In genomic region chr22:38924197-38924952, GRCh38 we compare ENCODE assay signal across 1 cellular context.
TF ChIP-seq lines count a peak whose summit lies in the region.

No MANE protein-coding gene starts in this region.

TF ChIP-seq in HepG2, 621 proteins besides CTCF, POLR2A, EP300 and RAD21 (continued from another document and continues in another):
- TF ChIP-seq REST (IDR thresholded peaks at IDR 0.05; ENCODE audit: borderline replicate concordance in 1 of 2, low read depth in 1 of 2, low read length in 2 of 2) (peak in 1 of 2 experiments; percentile 43; a peak in 1 of 4 replicates), CREM (IDR thresholded peaks at IDR 0.05) (peak; percentile 56), CREM (CRISPR knock-in tag; IDR thresholded peaks at IDR 0.05) (no peak), AHDC1 (CRISPR knock-in tag; IDR thresholded peaks at IDR 0.05; ENCODE audit: borderline replicate concordance) (peak; percentile 84; the same call in 1 of the 2 replicates), RERE (CRISPR knock-in tag; IDR thresholded peaks at IDR 0.05; ENCODE audit: low read depth) (peak; percentile 80), SAP130 (CRISPR knock-in tag; IDR thresholded peaks at IDR 0.05; ENCODE audit: low read depth) (peak; percentile 73), CREB1 (IDR thresholded peaks at IDR 0.05) (no peak), CREB1 (CRISPR knock-in tag; IDR thresholded peaks at IDR 0.05) (peak; percentile 70), HNF4A (CRISPR knock-in tag; IDR thresholded peaks at IDR 0.05) (peak; percentile 23; the same call in 1 of the 2 replicates), SALL1 (CRISPR knock-in tag; IDR thresholded peaks at IDR 0.05) (peak; percentile 90), ZNF275 (CRISPR knock-in tag; IDR thresholded peaks at IDR 0.05; ENCODE audit: borderline replicate concordance) (no peak), TBX3 (IDR thresholded peaks at IDR 0.05; ENCODE audit: borderline replicate concordance) (peak; percentile 66; the same call in 1 of the 2 replicates), MLX (CRISPR knock-in tag; IDR thresholded peaks at IDR 0.05) (peak; percentile 17; the same call in 1 of the 2 replicates), TEAD3 (CRISPR knock-in tag; optimal IDR thresholded peaks at IDR 0.05; ENCODE audit: borderline replicate concordance) (peak; percentile 65), ZNF724P (CRISPR knock-in tag; IDR thresholded peaks at IDR 0.05; ENCODE audit: borderline replicate concordance) (0 out of 2 replicates have a peak, but pooled peaks have one; percentile 40), ZNF232 (CRISPR knock-in tag; IDR thresholded peaks at IDR 0.05; ENCODE audit: borderline replicate concordance) (peak; percentile 62; the same call in 1 of the 2 replicates), ZNF12 (CRISPR knock-in tag; IDR thresholded peaks at IDR 0.05) (no peak), RARA (CRISPR knock-in tag; IDR thresholded peaks at IDR 0.05) (peak; percentile 68), ZNF331 (CRISPR knock-in tag; IDR thresholded peaks at IDR 0.05) (peak; percentile 42; the same call in 1 of the 2 replicates), MTA1 (CRISPR knock-in tag; IDR thresholded peaks at IDR 0.05; ENCODE audit: borderline replicate concordance) (no peak), ZNF431 (CRISPR knock-in tag; IDR thresholded peaks at IDR 0.05; ENCODE audit: borderline replicate concordance, low read depth) (peak; percentile 58; the same call in 1 of the 2 replicates), CEBPB (IDR thresholded peaks at IDR 0.05; ENCODE audit: borderline replicate concordance, low read depth, low read length) (peak; percentile 64; the same call in 1 of the 2 replicates), CREBL2 (CRISPR knock-in tag; IDR thresholded peaks at IDR 0.05; ENCODE audit: borderline replicate concordance) (no peak), RXRB (CRISPR knock-in tag; IDR thresholded peaks at IDR 0.05; ENCODE audit: borderline replicate concordance) (0 out of 2 replicates have a peak, but pooled peaks have one; percentile 13), MAX (IDR thresholded peaks at IDR 0.05) (peak; percentile 35; the same call in 1 of the 2 replicates), HNRNPH1 (optimal IDR thresholded peaks at IDR 0.05; ENCODE audit: low read depth, low read length) (no peak), ASH2L (IDR thresholded peaks at IDR 0.05; ENCODE audit: insufficient read length, low read depth, low read length) (peak; percentile 47), FOXP4 (CRISPR knock-in tag; IDR thresholded peaks at IDR 0.05) (peak; percentile 85)
- TF ChIP-seq, protein P1, sequence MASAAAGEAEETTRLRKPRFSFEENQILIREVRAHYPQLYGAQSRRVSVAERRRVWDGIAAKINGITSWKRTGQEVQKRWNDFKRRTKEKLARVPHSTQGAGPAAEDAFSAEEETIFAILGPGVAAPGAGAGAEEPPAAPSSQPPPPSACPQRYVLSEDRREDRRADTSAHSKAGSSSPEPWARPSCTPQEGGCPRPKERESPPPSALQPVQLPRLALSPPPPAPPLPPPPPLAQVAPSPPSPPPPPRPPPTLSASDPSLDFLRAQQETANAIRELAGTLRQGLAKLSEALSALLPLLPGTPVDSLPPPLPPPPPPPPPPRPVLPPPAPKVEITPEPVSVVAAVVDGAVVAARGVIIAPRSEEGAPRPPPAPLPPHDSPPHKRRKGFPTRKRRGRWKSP (CRISPR knock-in tag; IDR thresholded peaks at IDR 0.05): peak; percentile 48; the same call in 1 of the 2 replicates
- TF ChIP-seq, protein P2, sequence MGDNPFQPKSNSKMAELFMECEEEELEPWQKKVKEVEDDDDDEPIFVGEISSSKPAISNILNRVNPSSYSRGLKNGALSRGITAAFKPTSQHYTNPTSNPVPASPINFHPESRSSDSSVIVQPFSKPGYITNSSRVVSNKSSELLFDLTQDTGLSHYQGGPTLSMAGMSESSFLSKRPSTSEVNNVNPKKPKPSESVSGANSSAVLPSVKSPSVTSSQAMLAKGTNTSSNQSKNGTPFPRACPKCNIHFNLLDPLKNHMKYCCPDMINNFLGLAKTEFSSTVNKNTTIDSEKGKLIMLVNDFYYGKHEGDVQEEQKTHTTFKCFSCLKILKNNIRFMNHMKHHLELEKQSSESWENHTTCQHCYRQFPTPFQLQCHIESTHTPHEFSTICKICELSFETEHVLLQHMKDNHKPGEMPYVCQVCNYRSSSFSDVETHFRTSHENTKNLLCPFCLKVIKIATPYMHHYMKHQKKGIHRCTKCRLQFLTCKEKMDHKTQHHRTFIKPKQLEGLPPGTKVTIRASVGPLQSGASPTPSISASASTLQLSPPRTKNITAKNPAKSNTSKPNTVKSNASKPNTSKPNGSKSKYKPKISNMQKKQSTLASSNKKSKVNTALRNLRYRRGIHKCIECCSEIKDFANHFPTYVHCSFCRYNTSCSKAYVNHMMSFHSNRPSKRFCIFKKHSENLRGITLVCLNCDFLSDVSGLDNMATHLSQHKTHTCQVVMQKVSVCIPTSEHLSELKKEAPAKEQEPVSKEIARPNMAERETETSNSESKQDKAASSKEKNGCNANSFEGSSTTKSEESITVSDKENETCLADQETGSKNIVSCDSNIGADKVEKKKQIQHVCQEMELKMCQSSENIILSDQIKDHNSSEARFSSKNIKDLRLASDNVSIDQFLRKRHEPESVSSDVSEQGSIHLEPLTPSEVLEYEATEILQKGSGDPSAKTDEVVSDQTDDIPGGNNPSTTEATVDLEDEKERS (CRISPR knock-in tag; IDR thresholded peaks at IDR 0.05): 0 out of 2 replicates have a peak, but pooled peaks have one; percentile 31
